ENCODE assay signal across 8 cellular contexts in the genomic region with DNA sequence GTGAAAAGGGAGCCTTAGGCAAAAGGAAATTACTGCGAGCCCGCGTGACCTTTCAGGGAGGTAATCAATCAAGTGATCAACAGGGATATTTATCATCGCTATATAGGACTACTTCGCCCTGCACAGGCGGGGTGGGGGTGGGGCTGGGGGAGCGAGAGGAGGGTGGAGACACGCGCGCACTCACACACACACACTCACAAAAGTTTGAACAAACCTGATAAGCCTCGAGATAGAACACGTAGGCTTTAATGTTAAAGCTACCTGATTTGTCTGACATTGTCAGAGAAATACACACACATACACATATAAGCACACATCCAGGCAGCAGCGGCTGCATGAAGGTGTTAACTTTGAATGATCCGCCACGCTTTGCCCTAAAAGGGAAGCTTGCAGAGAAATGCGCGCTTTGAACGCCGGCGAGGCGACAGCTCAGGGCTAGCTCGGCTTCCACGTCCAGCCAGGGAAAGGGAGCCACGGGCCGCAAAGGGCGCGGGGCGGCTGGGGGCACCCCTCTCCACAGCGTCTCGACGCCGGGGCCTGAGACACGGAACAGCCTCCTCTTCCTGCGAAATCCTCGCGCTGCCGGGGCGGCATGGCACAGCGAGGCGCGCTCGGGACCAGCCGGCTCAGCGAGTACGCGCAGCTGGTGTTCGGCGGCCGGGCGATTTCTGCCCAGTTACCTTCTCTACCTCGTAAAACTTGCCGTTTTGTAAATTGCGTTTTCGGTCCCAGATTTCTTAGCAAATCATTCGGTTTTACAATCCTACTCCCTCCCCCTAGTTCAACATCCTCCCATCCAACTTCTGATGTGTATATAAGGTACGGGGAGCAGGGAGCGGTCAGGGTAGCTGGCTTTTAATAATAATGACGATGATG. TPM values are rescaled to one million over a fixed set of nuclear protein-coding genes. Genes with fewer than 3 reads are reported as not detected.
DNase-seq lines count a peak whose midpoint lies in the region; ATAC-seq and TF ChIP-seq lines count a peak whose summit lies in the region.

No MANE protein-coding gene starts in this region.

- DNase-seq in AG04450 (ENCODE audit: low read depth, low spot score): no peak
- DNase-seq in NCI-H526 treated with DMSO at 0.1 percent for 48 hours (lab: John Stamatoyannopoulos, UW): peak; percentile 72
- DNase-seq in cardiac fibroblast (ENCODE audit: low read depth in 2 of 2): peak; percentile 44 to 50
- no peak for DNase-seq in lung (ENCODE audit: low spot score)
- DNase-seq in type B pancreatic cell (ENCODE audit: extremely low spot score, unreplicated experiment): no peak

- CTCF ChIA-PET in AG04450 (lab: Charles Lee): interaction anchor here (0.5 to 6.3 kb wide), 41 partner anchors 8 to 821 kb away, joined by 3 to 84 read pairs (median 4); no protein-coding TSS in a partner anchor

- no peaks in the 10 kb centered on the region for H3K36me3 ChIP-seq in lung (ENCODE audit: control insufficient read depth in 2 of 2, insufficient read depth in 2 of 2, low read length in 2 of 2)

- H3K4me3 Mint-ChIP-seq in type B pancreatic cell: peak overlapping the region; percentile 86

- peaks cover 89% of the 10 kb centered on the region for H3K27me3 Mint-ChIP-seq in type B pancreatic cell

- peaks cover 27% of the 10 kb centered on the region for H3K4me1 Mint-ChIP-seq in type B pancreatic cell (ENCODE audit: unreplicated experiment)

- H3K27ac ChIP-seq in AG04450 (ENCODE audit: low read depth, low read length): no peak overlapping the region
- peak overlapping the region in 1 of 2 donors; percentile 77 for H3K27ac ChIP-seq in lung (ENCODE audit: low read depth in 1 of 2, low read length in 1 of 2)

- POLR2A ChIA-PET in AG04450 (lab: Yijun Ruan, JAX): no interaction called here

- H3K27me3 ChIP-seq in AG04450 (ENCODE audit: control insufficient read depth, insufficient read depth, low read length): peaks cover 59% of the 10 kb centered on the region
- H3K27me3 ChIP-seq in lung (ENCODE audit: control insufficient read depth, insufficient read depth): no peaks in the 10 kb centered on the region

- H3K4me1 ChIP-seq in lung (ENCODE audit: control insufficient read depth in 2 of 2, insufficient read depth in 2 of 2, low read length in 2 of 2): peaks cover 0 to 2% of the 10 kb centered on the region in 2 donors

- 1 to 2% methylated on average over 58 of the region's 58 CpGs for WGBS in lung, 2 donors

- peak overlapping the region; percentile 55 for H3K4me3 ChIP-seq in AG04450 (ENCODE audit: low read depth, low read length)
- peak overlapping the region; percentile 49 to 54 for H3K4me3 ChIP-seq in cardiac fibroblast (replicated peaks in 1 of 2; ENCODE audit: low read depth in 2 of 2, low read length in 2 of 2)
- H3K4me3 ChIP-seq in lung: peak overlapping the region; percentile 42

- H3K9me3 ChIP-seq in AG04450 (ENCODE audit: control insufficient read depth, insufficient read depth, low read length): peaks cover 5% of the 10 kb centered on the region
- no peaks in the 10 kb centered on the region for H3K9me3 ChIP-seq in lung (ENCODE audit: control insufficient read depth in 2 of 2, insufficient read depth in 1 of 2, low read length in 1 of 2)

- H3K9me3 Mint-ChIP-seq in type B pancreatic cell: no peaks in the 10 kb centered on the region

- H3K36me3 Mint-ChIP-seq in type B pancreatic cell: no peaks in the 10 kb centered on the region

- no peak for TF ChIP-seq CTCF in AG04450 (IDR thresholded peaks at IDR 0.05; ENCODE audit: low read depth, low read length)
- no peak for TF ChIP-seq CTCF in cardiac fibroblast (IDR thresholded peaks at IDR 0.05; ENCODE audit: low read depth, low read length)
- no peak for TF ChIP-seq CTCF in lung (IDR thresholded peaks at IDR 0.05; ENCODE audit: control extremely low read depth, extremely low read depth)
- no peak for TF ChIP-seq CTCF in type B pancreatic cell (conservative IDR thresholded peaks at IDR 0.05)

- ATAC-seq in GM18868 (IDR thresholded peaks at IDR 0.05; ENCODE audit: unreplicated experiment) (peak; percentile 23), lung (ENCODE audit: insufficient read depth, low FRiP score) (peak; percentile 43), HG03571 (IDR thresholded peaks at IDR 0.05; ENCODE audit: unreplicated experiment) (no peak), GM21619 (IDR thresholded peaks at IDR 0.05; ENCODE audit: unreplicated experiment) (no peak)

- no peak overlapping the region for H3K27ac Mint-ChIP-seq in type B pancreatic cell

RNA-seq across cellular contexts. Expression of gene MECOM, which starts 4.8 kb away (rescaled TPM):
- polyA plus RNA-seq in AG04450 (2011; rRNA removed) (14.3 and 18.4 TPM in 2 replicates), lung (10 to 100 TPM; 21.9 to 23.6 TPM)
- 52.4 and 57.2 TPM in 2 replicates for polyA minus RNA-seq in AG04450 (2011; rRNA and poly(A)+ RNA removed)
- total RNA-seq in lung (100 to 1,000 TPM in 1 of 2 donors, 10 to 100 TPM in 1; 93.9 to 135 TPM), type B pancreatic cell (ENCODE audit: low replicate concordance) (21.1 and 51.1 TPM in 2 replicates)

Comparison
In these comparisons a context has a peak if more than half of its experiments do, and no peak if none do; other contexts are left out.
1. DNase-seq: peak in NCI-H526 treated with DMSO at 0.1 percent for 48 hours (single experiment) and cardiac fibroblast (2 of 2); none in AG04450 (single experiment), lung (single experiment) and type B pancreatic cell (single experiment).
2. ATAC-seq: peak in GM18868 (single experiment) and lung (single experiment); none in HG03571 (single experiment) and GM21619 (single experiment).
3. Peak in every context shown above with its lines, with median percentiles within 50 percentile points of each other: H3K4me3 ChIP-seq.